Comparison of ENCODE assay signal across 13 cellular contexts in the genomic region with DNA sequence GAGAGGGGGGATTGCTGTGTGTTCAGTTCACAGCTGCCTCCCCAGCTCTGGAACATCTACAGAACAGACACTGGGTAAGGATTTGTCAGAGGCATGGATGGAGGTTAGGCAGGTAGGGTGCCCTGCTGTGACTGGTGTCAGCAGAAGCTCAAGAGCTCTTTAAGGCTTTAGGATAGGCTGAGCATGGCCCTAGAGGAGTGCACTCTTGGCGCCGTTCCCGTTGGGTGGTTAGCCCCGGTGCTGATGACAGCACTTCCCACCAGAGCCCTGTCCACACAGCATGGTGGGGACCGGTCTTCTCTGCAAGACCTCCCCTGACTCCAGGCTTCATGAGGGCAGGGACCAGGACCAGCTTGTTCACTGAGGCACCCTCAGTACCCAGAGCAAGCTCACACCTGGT.
"Had no signal": no experiment of that assay in that cellular context is flagged by ENCODE, and none has a peak within 500 bp of the region (broad histone marks: within the 10 kb centered on the region; RNA-seq: fewer than 3 reads in every experiment).

No MANE protein-coding gene starts in this region.

- H3K4me3 ChIP-seq: body of pancreas, esophagus squamous epithelium, heart right ventricle, left lung, tibial nerve had no signal

- H3K27ac ChIP-seq: body of pancreas, esophagus squamous epithelium, heart right ventricle, left lung, tibial nerve had no signal

- H3K4me1 ChIP-seq: body of pancreas, heart right ventricle, left lung, tibial nerve had no signal

- DNase-seq: activated B cell treated with CpG ODN at 0.5 μM for 24 hours; activated CD4-positive, alpha-beta memory T cell treated with anti-CD3 and anti-CD28 coated beads for 36 hours; activated CD4-positive, alpha-beta T cell treated with anti-CD3 and anti-CD28 coated beads for 4 hours; activated CD8-positive, alpha-beta memory T cell treated with anti-CD3 and anti-CD28 coated beads, Interleukin-2, amount 10 ng/mL, durations not matched to agents 7 days and 5 days; activated naive CD4-positive, alpha-beta T cell treated with Interleukin-2 at 50 U/mL for 16 hours; body of pancreas; effector memory CD8-positive, alpha-beta T cell; esophagus squamous epithelium; heart right ventricle; left lung; occipital lobe had no signal

- H3K36me3 ChIP-seq: esophagus squamous epithelium, heart right ventricle, left lung, tibial nerve had no signal

- H3K27me3 ChIP-seq: body of pancreas had no signal

- H3K9me3 ChIP-seq: esophagus squamous epithelium had no signal

- ATAC-seq: activated CD8-positive, alpha-beta memory T cell treated with anti-CD3 and anti-CD28 coated beads, Interleukin-2, amount 10 ng/mL, durations not matched to agents 7 days and 5 days; activated T-helper 17 cell treated with anti-CD3 and anti-CD28 coated beads, Interleukin-2, amount 50 U/mL, for 72 hours; body of pancreas; effector memory CD8-positive, alpha-beta T cell; heart right ventricle; left lung had no signal
